25 cellular contexts compared by ENCODE assay signal in genomic region chr11:70577948-70578347, GRCh38.
DNase-seq lines count a peak whose midpoint lies in the region; ATAC-seq and TF ChIP-seq lines count a peak whose summit lies in the region.
"Had no signal": no experiment of that assay in that cellular context is flagged by ENCODE, and none has a peak within 500 bp of the region (broad histone marks: within the 10 kb centered on the region; RNA-seq: fewer than 3 reads in every experiment).

No MANE protein-coding gene starts in this region.

- ATAC-seq in left cardiac atrium, result no peak
- ATAC-seq: GM23338, HepG2, K562, Right ventricle myocardium inferior had no signal

- H3K27ac ChIP-seq in brain microvascular endothelial cell, result no peak overlapping the region
- H3K27ac ChIP-seq: BLaER1, HL-60, Peyer's patch had no signal

- no peaks in the 10 kb centered on the region for H3K27me3 ChIP-seq in brain microvascular endothelial cell (replicated peaks)
- H3K27me3 ChIP-seq: BLaER1, Peyer's patch had no signal

- intact Hi-C loops in cardiac septum (cut with DNase I) (no loop called here), left cardiac atrium (cut with DNase I) (no loop called here)

- TF ChIP-seq CTCF in brain microvascular endothelial cell (IDR thresholded peaks at IDR 0.05; ENCODE audit: low read depth, low read length, missing control alignments), result no peak

- H3K36me3 ChIP-seq in brain microvascular endothelial cell (replicated peaks), result no peaks in the 10 kb centered on the region
- H3K36me3 ChIP-seq: BLaER1, Peyer's patch had no signal

- DNase-seq in cardiac septum (ENCODE audit: low spot score), result peak; percentile 10
- DNase-seq in left cardiac atrium, result no peak
- DNase-seq in M059J (ENCODE audit: low read depth), result peak; percentile 40
- peak; percentile 50 for DNase-seq in islet precursor cell
- DNase-seq in superior temporal gyrus (ENCODE audit: extremely low spot score), result peak; percentile 33
- DNase-seq in hippocampal formation (lab: John Stamatoyannopoulos, UW), result no peak
- no peak for DNase-seq in brain microvascular endothelial cell
- DNase-seq in D341Med (ENCODE audit: low spot score), result no peak
- DNase-seq: CD4-positive, alpha-beta memory T cell; DMS153; GF-D8; HCEC 1CT; NCI-H1092; NCI-H1436; NCI-H187 treated with DMSO at 0.1 percent for 48 hours; NCI-H2107; NCI-H510A treated with DMSO at 0.1 percent for 48 hours; NCI-H748 treated with DMSO at 0.1 percent for 48 hours; Peyer's patch had no signal

- H3K4me3 ChIP-seq in brain microvascular endothelial cell (ENCODE audit: low read depth, low read length), result no peak overlapping the region
- H3K4me3 ChIP-seq: BLaER1, GM23338, K562, Peyer's patch had no signal

- in situ Hi-C loops in brain microvascular endothelial cell (cut with HindIII; ENCODE audit: low pct_ligation_motif_present, low sequenced_read_pairs), result no loop called here

Comparison
In these comparisons a context has a peak if more than half of its experiments do, and no peak if none do; other contexts are left out.
1. DNase-seq: peak in cardiac septum (single experiment), M059J (single experiment), islet precursor cell (single experiment) and superior temporal gyrus (single experiment); none in left cardiac atrium (single experiment), hippocampal formation (0 of 2), brain microvascular endothelial cell (single experiment) and D341Med (single experiment).